ENCODE assay signal across 19 cellular contexts in genomic region chr17:82980632-82981031, GRCh38.
DNase-seq lines count a peak whose midpoint lies in the region; TF ChIP-seq lines count a peak whose summit lies in the region.
"Had no signal": no experiment of that assay in that cellular context is flagged by ENCODE, and none has a peak within 500 bp of the region (broad histone marks: within the 10 kb centered on the region; RNA-seq: fewer than 3 reads in every experiment).

No MANE protein-coding gene starts in this region.

- no peak overlapping the region for H3K4me3 ChIP-seq in BLaER1 treated with 17β-estradiol and CSF1 and Interleukin-3, amounts not matched to agents 10 nM and 100 nM
- no peak overlapping the region for H3K4me3 ChIP-seq in endodermal cell (ENCODE audit: low read length)
- no peak overlapping the region for H3K4me3 ChIP-seq in neutrophil (ENCODE audit: low read depth in 1 of 2, low read length in 1 of 2)
- H3K4me3 ChIP-seq: A549, HAP-1 had no signal

- H3K4me1 Mint-ChIP-seq in IgD-negative memory B cell: peaks cover 24 to 31% (median 25%) of the 10 kb centered on the region in 3 donors
- H3K4me1 Mint-ChIP-seq in endodermal cell: peaks cover under 1% of the 10 kb centered on the region

- no peaks in the 10 kb centered on the region for H3K9me3 ChIP-seq in BLaER1 treated with 17β-estradiol and CSF1 and Interleukin-3, amounts not matched to agents 10 nM and 100 nM (replicated peaks in 1 of 11)
- no peaks in the 10 kb centered on the region for H3K9me3 ChIP-seq in endodermal cell (ENCODE audit: control insufficient read depth, low read length)
- no peaks in the 10 kb centered on the region for H3K9me3 ChIP-seq in neutrophil
- H3K9me3 ChIP-seq: A549, HAP-1 had no signal

- no peak for TF ChIP-seq CTCF in endodermal cell (conservative IDR thresholded peaks at IDR 0.05)
- TF ChIP-seq CTCF in neutrophil (IDR thresholded peaks at IDR 0.05): no peak

- peaks cover 4% of the 10 kb centered on the region for H3K36me3 Mint-ChIP-seq in IgD-negative memory B cell
- peaks cover 3% of the 10 kb centered on the region for H3K36me3 Mint-ChIP-seq in endodermal cell (ENCODE audit: low read depth)

- DNase-seq in endodermal cell (peak; percentile 36), AML-193 (lab: John Stamatoyannopoulos, UW) (no peak), ureter (ENCODE audit: low spot score) (no peak)
- DNase-seq in stimulated activated CD8-positive, alpha-beta memory T cell treated with anti-CD3 and anti-CD28 coated beads, Interleukin-4, amount 100 ng/mL, for 48 hours: no peak
- DNase-seq: DMS79; NCI-H1417; NCI-H187; NCI-H2107; NCI-H510A; NCI-H748 treated with DMSO at 0.1 percent for 48 hours; NK-92 treated with Interleukin-12 subunit alpha and Interleukin-12 subunit beta, amount 100 ng/mL, for 24 hours; OCI-M1; Right ventricle myocardium superior had no signal

- H3K9me3 Mint-ChIP-seq in IgD-negative memory B cell: no peaks in the 10 kb centered on the region
- no peaks in the 10 kb centered on the region for H3K9me3 Mint-ChIP-seq in endodermal cell

- no peaks in the 10 kb centered on the region for H4K20me1 ChIP-seq in BLaER1 treated with 17β-estradiol and CSF1 and Interleukin-3, amounts not matched to agents 10 nM and 100 nM

- peaks cover 0 to under 1% (median 0%) of the 10 kb centered on the region in 11 experiments; a peak in 2 of 22 replicates for H3K27me3 ChIP-seq in BLaER1 treated with 17β-estradiol and CSF1 and Interleukin-3, amounts not matched to agents 10 nM and 100 nM
- H3K27me3 ChIP-seq in endodermal cell (ENCODE audit: control insufficient read depth, insufficient read depth, low read length, poor library complexity, severe bottlenecking): no peaks in the 10 kb centered on the region
- H3K27me3 ChIP-seq in neutrophil: no peaks in the 10 kb centered on the region

- no peak overlapping the region for H3K9ac ChIP-seq in BLaER1 treated with 17β-estradiol and CSF1 and Interleukin-3, amounts not matched to agents 10 nM and 100 nM
- H3K9ac ChIP-seq in endodermal cell (ENCODE audit: extremely low read depth, low read length, poor library complexity, severe bottlenecking): no peak overlapping the region

- H3K4me1 ChIP-seq in BLaER1 treated with 17β-estradiol and CSF1 and Interleukin-3, amounts not matched to agents 10 nM and 100 nM: peaks cover 44 to 64% (median 53%) of the 10 kb centered on the region in 10 experiments
- no peaks in the 10 kb centered on the region for H3K4me1 ChIP-seq in endodermal cell (ENCODE audit: control insufficient read depth, insufficient read depth, low read length)
- H3K4me1 ChIP-seq in neutrophil (ENCODE audit: control insufficient read depth in 1 of 2, insufficient read depth in 1 of 2, low read depth in 1 of 2, low read length in 1 of 2): peaks cover 14 to 16% of the 10 kb centered on the region in 2 experiments
- H3K4me1 ChIP-seq: A549, HAP-1 had no signal

- H3K4me2 ChIP-seq in BLaER1 treated with 17β-estradiol and CSF1 and Interleukin-3, amounts not matched to agents 10 nM and 100 nM: peak overlapping the region in 10 of 11 experiments; percentile 16 to 82 (median 62); a peak in 18 of 22 replicates
- H3K4me2 ChIP-seq: A549 had no signal

- 81 to 87% methylated on average over 3 to 8 of the region's 9 CpGs for WGBS in endodermal cell (ENCODE audit: insufficient coverage in 1 of 2, insufficient read length in 1 of 2), 2 experiments

- H3K4me3 Mint-ChIP-seq in IgD-negative memory B cell (peak overlapping the region in 1 of 4 donors; percentile 33), endodermal cell (no peak overlapping the region)

- H3K27me3 Mint-ChIP-seq in IgD-negative memory B cell (peaks cover 2% of the 10 kb centered on the region), endodermal cell (ENCODE audit: insufficient read depth) (no peaks in the 10 kb centered on the region)

- H3K27ac Mint-ChIP-seq in IgD-negative memory B cell: peak overlapping the region in 2 of 3 donors; percentile 27 to 39
- no peak overlapping the region for H3K27ac Mint-ChIP-seq in endodermal cell

- no peak overlapping the region for H3K27ac ChIP-seq in BLaER1 treated with 17β-estradiol and CSF1 and Interleukin-3, amounts not matched to agents 10 nM and 100 nM
- no peak overlapping the region for H3K27ac ChIP-seq in endodermal cell (ENCODE audit: low read depth, low read length)
- peak overlapping the region; percentile 86 for H3K27ac ChIP-seq in neutrophil
- H3K27ac ChIP-seq: A549, C4-2B had no signal

- H3K36me3 ChIP-seq in BLaER1 treated with 17β-estradiol and CSF1 and Interleukin-3, amounts not matched to agents 10 nM and 100 nM: no peaks in the 10 kb centered on the region
- H3K36me3 ChIP-seq in endodermal cell (ENCODE audit: control insufficient read depth, insufficient read depth, low read length) (no peaks in the 10 kb centered on the region), neutrophil (no peaks in the 10 kb centered on the region)
- H3K36me3 ChIP-seq: HAP-1 had no signal
